ENCODE assay signal across 11 cellular contexts in the genomic region with DNA sequence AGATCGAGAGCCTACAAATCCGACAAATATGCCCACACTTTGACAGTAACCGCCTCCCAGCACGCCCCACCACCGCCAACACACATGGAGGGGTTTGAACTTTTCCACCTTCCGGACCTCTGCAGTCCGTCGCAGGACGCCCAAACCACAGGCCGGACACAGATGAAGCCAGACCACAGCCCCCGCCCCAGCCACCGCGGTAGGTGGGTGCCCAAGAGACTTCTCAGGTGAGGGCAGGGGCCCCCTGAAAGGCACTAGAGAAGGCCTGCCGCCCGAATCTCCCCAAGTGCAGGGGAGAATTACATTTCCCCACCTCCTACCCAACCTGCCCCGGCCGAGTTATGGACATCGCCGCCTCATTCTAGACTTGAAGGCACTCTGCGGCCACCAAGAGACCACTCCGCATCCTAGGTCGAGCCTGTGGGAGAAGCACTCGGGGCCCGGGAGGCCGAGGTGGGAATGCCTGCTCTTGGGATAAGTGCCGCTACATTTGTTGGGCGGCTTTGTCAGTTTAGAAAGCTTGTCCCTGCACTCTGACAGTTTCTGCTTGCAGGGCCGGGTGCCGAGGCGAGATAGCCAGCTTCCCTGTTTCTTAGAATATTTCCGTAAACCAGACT. TPM values are rescaled to one million over a fixed set of nuclear protein-coding genes. Genes with fewer than 3 reads are reported as not detected.
A peak's percentile ranks its signal among the peaks of the same experiment; 100 is the strongest.
DNase-seq lines count a peak whose midpoint lies in the region; ATAC-seq and TF ChIP-seq lines count a peak whose summit lies in the region.
"Had no signal": no experiment of that assay in that cellular context is flagged by ENCODE, and none has a peak within 500 bp of the region (broad histone marks: within the 10 kb centered on the region; RNA-seq: fewer than 3 reads in every experiment).

No MANE protein-coding gene starts in this region.

- TF ChIP-seq RAD21 in SK-N-SH (IDR thresholded peaks at IDR 0.05; ENCODE audit: low read length): no peak

- H4K20me1 ChIP-seq in SK-N-SH (ENCODE audit: insufficient read depth): no peaks in the 10 kb centered on the region

- H3K4me2 ChIP-seq in SK-N-SH: peak overlapping the region; percentile 92

- no peak overlapping the region for H3K27ac Mint-ChIP-seq in osteocyte (ENCODE audit: unreplicated experiment)
- H3K27ac Mint-ChIP-seq: activated naive CD4-positive, alpha-beta T cell treated with anti-CD3 and anti-CD28 coated beads, Interleukin-2, amount 50 U/mL, for 72 hours had no signal

- H3K4me3 ChIP-seq in SK-N-SH (ENCODE audit: low read depth in 2 of 2, low read length in 1 of 2): peak overlapping the region; percentile 66 to 69
- H3K4me3 ChIP-seq in fibroblast of pulmonary artery (replicated peaks; ENCODE audit: low read depth, low read length): peak overlapping the region; percentile 57
- H3K4me3 ChIP-seq: SK-N-MC had no signal

- no peaks in the 10 kb centered on the region for H3K9me3 ChIP-seq in SK-N-SH

- TF ChIP-seq EP300 in SK-N-SH (IDR thresholded peaks at IDR 0.05; ENCODE audit: borderline replicate concordance in 1 of 2, low read depth in 1 of 2, low read length in 1 of 2): no peak

- no peaks in the 10 kb centered on the region for H3K9me2 ChIP-seq in SK-N-SH

- peak overlapping the region; percentile 78 for H3K9ac ChIP-seq in SK-N-SH

- peaks cover 2% of the 10 kb centered on the region for H3K36me3 Mint-ChIP-seq in osteocyte (ENCODE audit: unreplicated experiment)

- peaks cover 10% of the 10 kb centered on the region for H3K4me1 Mint-ChIP-seq in osteocyte (ENCODE audit: unreplicated experiment)

- TF ChIP-seq CTCF in GM10266 (IDR thresholded peaks at IDR 0.05; ENCODE audit: control insufficient read depth, insufficient read depth, low read depth, missing control alignments) (no peak), SK-N-SH (IDR thresholded peaks at IDR 0.05) (no peak), fibroblast of pulmonary artery (IDR thresholded peaks at IDR 0.05; ENCODE audit: low read length, missing control alignments) (no peak), osteocyte (IDR thresholded peaks at IDR 0.05) (no peak), RWPE1 (conservative IDR thresholded peaks at IDR 0.05; ENCODE audit: low read depth) (no peak)

- peaks cover 91% of the 10 kb centered on the region for H3K27me3 Mint-ChIP-seq in osteocyte (ENCODE audit: unreplicated experiment)

- no peak for ATAC-seq in HG03039 (IDR thresholded peaks at IDR 0.05; ENCODE audit: unreplicated experiment)

- H3K27me3 ChIP-seq in SK-N-SH (ENCODE audit: insufficient read depth): no peaks in the 10 kb centered on the region

- H3K9me3 Mint-ChIP-seq in osteocyte (ENCODE audit: unreplicated experiment): no peaks in the 10 kb centered on the region
- H3K9me3 Mint-ChIP-seq: activated naive CD4-positive, alpha-beta T cell treated with anti-CD3 and anti-CD28 coated beads, Interleukin-2, amount 50 U/mL, for 72 hours had no signal

- H3K79me2 ChIP-seq in SK-N-SH (ENCODE audit: insufficient read depth): peaks cover 30% of the 10 kb centered on the region

- H3K4me3 Mint-ChIP-seq in osteocyte (ENCODE audit: unreplicated experiment): peak overlapping the region; percentile 74

- H3K36me3 ChIP-seq in SK-N-SH (replicated peaks in 1 of 2; ENCODE audit: control insufficient read depth in 1 of 2, insufficient read depth in 2 of 2, low read length in 1 of 2): peaks cover 5 to 6% of the 10 kb centered on the region in 2 experiments

- peaks cover 12 to 51% of the 10 kb centered on the region in 2 experiments; a peak in 3 of 4 replicates for H3K4me1 ChIP-seq in SK-N-SH (ENCODE audit: control insufficient read depth in 1 of 2, insufficient read depth in 2 of 2, low read depth in 1 of 2, low read length in 1 of 2)

- 27% methylated on average over 24 of the region's 31 CpGs for WGBS in SK-N-SH (ENCODE audit: low lambda C conversion rate)

- peak; percentile 48 for DNase-seq in GM10266 (ENCODE audit: extremely low spot score)
- DNase-seq in SK-N-SH: peak; percentile 55
- DNase-seq in fibroblast of pulmonary artery (ENCODE audit: low read depth): no peak
- DNase-seq in osteocyte (ENCODE audit: extremely low spot score, unreplicated experiment): peak; percentile 80
- DNase-seq in DMS153 (lab: John Stamatoyannopoulos, UW): no peak
- DNase-seq in NCI-H2171 treated with DMSO at 0.1 percent for 48 hours (lab: John Stamatoyannopoulos, UW): no peak
- no peak for DNase-seq in RWPE1 (ENCODE audit: low spot score)
- DNase-seq: NCI-H1930 had no signal

- peak overlapping the region; percentile 82 to 99 for H3K27ac ChIP-seq in SK-N-SH (ENCODE audit: low read depth in 2 of 2, low read length in 1 of 2)
- no peak overlapping the region for H3K27ac ChIP-seq in RWPE1
- H3K27ac ChIP-seq: SK-N-MC had no signal

- CTCF ChIA-PET in SK-N-SH (lab: Yijun Ruan, JAX) (interaction anchor here (0.6 to 3.6 kb wide), 8 partner anchors 9 to 705 kb away, joined by 3 to 13 read pairs (median 4); no protein-coding TSS in a partner anchor), RWPE1 (lab: Yijun Ruan, JAX) (no interaction called here)

- peaks cover 31% of the 10 kb centered on the region for H3F3A ChIP-seq in SK-N-SH (replicated peaks; ENCODE audit: insufficient read depth)

- POLR2A ChIA-PET in SK-N-SH (lab: Yijun Ruan, JAX): interaction anchor here (0.5 to 9.7 kb wide), 22 partner anchors 12 to 755 kb away, joined by 3 to 91 read pairs (median 4); a partner anchor contains a TSS
- POLR2A ChIA-PET in RWPE1 (lab: Yijun Ruan, JAX; ENCODE audit: low non-redundant PET): no interaction called here

- H2AFZ ChIP-seq in SK-N-SH (ENCODE audit: low read depth): peak overlapping the region; percentile 61

TF ChIP-seq in SK-N-SH, 30 proteins besides CTCF, POLR2A, EP300 and RAD21 (continues in another document):
- TF ChIP-seq RFX5 (IDR thresholded peaks at IDR 0.05; ENCODE audit: low read length): no peak
- TF ChIP-seq, protein P1, sequence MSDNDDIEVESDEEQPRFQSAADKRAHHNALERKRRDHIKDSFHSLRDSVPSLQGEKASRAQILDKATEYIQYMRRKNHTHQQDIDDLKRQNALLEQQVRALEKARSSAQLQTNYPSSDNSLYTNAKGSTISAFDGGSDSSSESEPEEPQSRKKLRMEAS (IDR thresholded peaks at IDR 0.05; ENCODE audit: low read depth): peak; percentile 80
- TF ChIP-seq, protein P2, sequence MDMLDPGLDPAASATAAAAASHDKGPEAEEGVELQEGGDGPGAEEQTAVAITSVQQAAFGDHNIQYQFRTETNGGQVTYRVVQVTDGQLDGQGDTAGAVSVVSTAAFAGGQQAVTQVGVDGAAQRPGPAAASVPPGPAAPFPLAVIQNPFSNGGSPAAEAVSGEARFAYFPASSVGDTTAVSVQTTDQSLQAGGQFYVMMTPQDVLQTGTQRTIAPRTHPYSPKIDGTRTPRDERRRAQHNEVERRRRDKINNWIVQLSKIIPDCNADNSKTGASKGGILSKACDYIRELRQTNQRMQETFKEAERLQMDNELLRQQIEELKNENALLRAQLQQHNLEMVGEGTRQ (IDR thresholded peaks at IDR 0.05; ENCODE audit: borderline replicate concordance, low read depth, low read length): no peak
- TF ChIP-seq CHD2 (IDR thresholded peaks at IDR 0.05; ENCODE audit: low read length, partially characterized antibody): no peak
- TF ChIP-seq, protein P3, sequence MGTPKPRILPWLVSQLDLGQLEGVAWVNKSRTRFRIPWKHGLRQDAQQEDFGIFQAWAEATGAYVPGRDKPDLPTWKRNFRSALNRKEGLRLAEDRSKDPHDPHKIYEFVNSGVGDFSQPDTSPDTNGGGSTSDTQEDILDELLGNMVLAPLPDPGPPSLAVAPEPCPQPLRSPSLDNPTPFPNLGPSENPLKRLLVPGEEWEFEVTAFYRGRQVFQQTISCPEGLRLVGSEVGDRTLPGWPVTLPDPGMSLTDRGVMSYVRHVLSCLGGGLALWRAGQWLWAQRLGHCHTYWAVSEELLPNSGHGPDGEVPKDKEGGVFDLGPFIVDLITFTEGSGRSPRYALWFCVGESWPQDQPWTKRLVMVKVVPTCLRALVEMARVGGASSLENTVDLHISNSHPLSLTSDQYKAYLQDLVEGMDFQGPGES (IDR thresholded peaks at IDR 0.05; ENCODE audit: low read depth, low read length): no peak
- TF ChIP-seq FOXJ3 (CRISPR knock-in tag; IDR thresholded peaks at IDR 0.05): no peak
- no peak for TF ChIP-seq NFIC (IDR thresholded peaks at IDR 0.05; ENCODE audit: borderline replicate concordance)
- TF ChIP-seq FOXM1 (IDR thresholded peaks at IDR 0.05; ENCODE audit: low read depth): no peak
- peak; percentile 47; the same call in 1 of the 2 replicates for TF ChIP-seq SIN3A (IDR thresholded peaks at IDR 0.05; ENCODE audit: borderline replicate concordance, low read depth, low read length)
- TF ChIP-seq FOSL2 (IDR thresholded peaks at IDR 0.05; ENCODE audit: borderline replicate concordance, low read depth): no peak
- TF ChIP-seq GATA2 (CRISPR knock-in tag; IDR thresholded peaks at IDR 0.05): no peak
- TF ChIP-seq MXI1 (IDR thresholded peaks at IDR 0.05; ENCODE audit: low read depth, low read length): peak; percentile 72
- TF ChIP-seq, protein P4, sequence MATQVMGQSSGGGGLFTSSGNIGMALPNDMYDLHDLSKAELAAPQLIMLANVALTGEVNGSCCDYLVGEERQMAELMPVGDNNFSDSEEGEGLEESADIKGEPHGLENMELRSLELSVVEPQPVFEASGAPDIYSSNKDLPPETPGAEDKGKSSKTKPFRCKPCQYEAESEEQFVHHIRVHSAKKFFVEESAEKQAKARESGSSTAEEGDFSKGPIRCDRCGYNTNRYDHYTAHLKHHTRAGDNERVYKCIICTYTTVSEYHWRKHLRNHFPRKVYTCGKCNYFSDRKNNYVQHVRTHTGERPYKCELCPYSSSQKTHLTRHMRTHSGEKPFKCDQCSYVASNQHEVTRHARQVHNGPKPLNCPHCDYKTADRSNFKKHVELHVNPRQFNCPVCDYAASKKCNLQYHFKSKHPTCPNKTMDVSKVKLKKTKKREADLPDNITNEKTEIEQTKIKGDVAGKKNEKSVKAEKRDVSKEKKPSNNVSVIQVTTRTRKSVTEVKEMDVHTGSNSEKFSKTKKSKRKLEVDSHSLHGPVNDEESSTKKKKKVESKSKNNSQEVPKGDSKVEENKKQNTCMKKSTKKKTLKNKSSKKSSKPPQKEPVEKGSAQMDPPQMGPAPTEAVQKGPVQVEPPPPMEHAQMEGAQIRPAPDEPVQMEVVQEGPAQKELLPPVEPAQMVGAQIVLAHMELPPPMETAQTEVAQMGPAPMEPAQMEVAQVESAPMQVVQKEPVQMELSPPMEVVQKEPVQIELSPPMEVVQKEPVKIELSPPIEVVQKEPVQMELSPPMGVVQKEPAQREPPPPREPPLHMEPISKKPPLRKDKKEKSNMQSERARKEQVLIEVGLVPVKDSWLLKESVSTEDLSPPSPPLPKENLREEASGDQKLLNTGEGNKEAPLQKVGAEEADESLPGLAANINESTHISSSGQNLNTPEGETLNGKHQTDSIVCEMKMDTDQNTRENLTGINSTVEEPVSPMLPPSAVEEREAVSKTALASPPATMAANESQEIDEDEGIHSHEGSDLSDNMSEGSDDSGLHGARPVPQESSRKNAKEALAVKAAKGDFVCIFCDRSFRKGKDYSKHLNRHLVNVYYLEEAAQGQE (IDR thresholded peaks at IDR 0.05; ENCODE audit: low read depth, low read length): 0 out of 2 replicates have a peak, but pooled peaks have one; percentile 10

RNA-seq across cellular contexts. Expression of a gene that starts 21.5 kb away (rescaled TPM):
- polyA plus RNA-seq in SK-N-SH (2012; rRNA removed): 94.2 and 106 TPM in 2 replicates
- 129 and 139 TPM in 2 replicates for polyA plus RNA-seq in SK-N-SH (2012; cell fraction: cytosol; rRNA removed)
- 96.3 and 128 TPM in 2 replicates for polyA plus RNA-seq in SK-N-SH (2012; cell fraction: nucleus; rRNA removed)
- not detected in 2 replicates for total RNA-seq in osteocyte
- total RNA-seq: activated naive CD4-positive, alpha-beta T cell treated with anti-CD3 and anti-CD28 coated beads, Interleukin-2, amount 50 U/mL, for 72 hours had no signal

Comparison
In these comparisons a context has a peak if more than half of its experiments do, and no peak if none do; other contexts are left out.
1. DNase-seq: peak in GM10266 (single experiment), SK-N-SH (single experiment) and osteocyte (single experiment); none in fibroblast of pulmonary artery (single experiment), DMS153 (single experiment), NCI-H2171 treated with DMSO at 0.1 percent for 48 hours (single experiment) and RWPE1 (single experiment).